ENCODE assay signal across 1 cellular context in the genomic region with DNA sequence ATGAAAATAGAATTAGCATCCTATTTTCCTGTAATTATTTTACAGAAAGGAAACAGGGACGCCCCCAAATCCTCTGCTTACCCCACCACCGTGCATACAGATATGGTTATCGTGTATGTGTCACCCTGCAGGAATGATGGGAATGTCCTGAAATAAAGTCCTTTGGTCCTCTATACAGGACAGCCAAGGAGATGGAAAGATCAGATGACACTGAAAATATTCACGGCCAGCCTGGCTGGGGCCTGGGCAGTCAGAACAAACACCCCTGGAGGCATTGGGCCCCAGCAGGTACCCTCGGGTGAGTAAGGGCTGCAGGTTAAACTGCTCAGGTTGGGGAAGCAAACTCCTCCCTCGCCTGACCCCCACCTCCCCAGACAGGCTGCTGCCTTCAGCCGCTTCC.
TF ChIP-seq lines count a peak whose summit lies in the region.

No MANE protein-coding gene starts in this region.

TF ChIP-seq in GM23338, 12 proteins besides CTCF, POLR2A, EP300 and RAD21 (continued from another document):
- TF ChIP-seq, protein P1, sequence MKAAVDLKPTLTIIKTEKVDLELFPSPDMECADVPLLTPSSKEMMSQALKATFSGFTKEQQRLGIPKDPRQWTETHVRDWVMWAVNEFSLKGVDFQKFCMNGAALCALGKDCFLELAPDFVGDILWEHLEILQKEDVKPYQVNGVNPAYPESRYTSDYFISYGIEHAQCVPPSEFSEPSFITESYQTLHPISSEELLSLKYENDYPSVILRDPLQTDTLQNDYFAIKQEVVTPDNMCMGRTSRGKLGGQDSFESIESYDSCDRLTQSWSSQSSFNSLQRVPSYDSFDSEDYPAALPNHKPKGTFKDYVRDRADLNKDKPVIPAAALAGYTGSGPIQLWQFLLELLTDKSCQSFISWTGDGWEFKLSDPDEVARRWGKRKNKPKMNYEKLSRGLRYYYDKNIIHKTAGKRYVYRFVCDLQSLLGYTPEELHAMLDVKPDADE (IDR thresholded peaks at IDR 0.05) = no peak
- TF ChIP-seq CREB1 (CRISPR knock-in tag; IDR thresholded peaks at IDR 0.05; ENCODE audit: low read depth) = no peak
- TF ChIP-seq ZNF331 (CRISPR knock-in tag; IDR thresholded peaks at IDR 0.05; ENCODE audit: low read depth) = no peak
- TF ChIP-seq POLR2AphosphoS5 (IDR thresholded peaks at IDR 0.05; ENCODE audit: low read depth) = no peak
- no peak for TF ChIP-seq EZH2 (IDR thresholded peaks at IDR 0.05; ENCODE audit: low read depth, unreplicated experiment)
- no peak for TF ChIP-seq JUNB (IDR thresholded peaks at IDR 0.05; ENCODE audit: unreplicated experiment)
- TF ChIP-seq ZNF114 (CRISPR knock-in tag; IDR thresholded peaks at IDR 0.05) = no peak
- TF ChIP-seq NANOG (IDR thresholded peaks at IDR 0.05; ENCODE audit: borderline replicate concordance) = no peak
- TF ChIP-seq STAT1 (IDR thresholded peaks at IDR 0.05; ENCODE audit: unreplicated experiment) = no peak
- no peak for TF ChIP-seq EZH2phosphoT487 (IDR thresholded peaks at IDR 0.05; ENCODE audit: unreplicated experiment)
- TF ChIP-seq, protein P2, sequence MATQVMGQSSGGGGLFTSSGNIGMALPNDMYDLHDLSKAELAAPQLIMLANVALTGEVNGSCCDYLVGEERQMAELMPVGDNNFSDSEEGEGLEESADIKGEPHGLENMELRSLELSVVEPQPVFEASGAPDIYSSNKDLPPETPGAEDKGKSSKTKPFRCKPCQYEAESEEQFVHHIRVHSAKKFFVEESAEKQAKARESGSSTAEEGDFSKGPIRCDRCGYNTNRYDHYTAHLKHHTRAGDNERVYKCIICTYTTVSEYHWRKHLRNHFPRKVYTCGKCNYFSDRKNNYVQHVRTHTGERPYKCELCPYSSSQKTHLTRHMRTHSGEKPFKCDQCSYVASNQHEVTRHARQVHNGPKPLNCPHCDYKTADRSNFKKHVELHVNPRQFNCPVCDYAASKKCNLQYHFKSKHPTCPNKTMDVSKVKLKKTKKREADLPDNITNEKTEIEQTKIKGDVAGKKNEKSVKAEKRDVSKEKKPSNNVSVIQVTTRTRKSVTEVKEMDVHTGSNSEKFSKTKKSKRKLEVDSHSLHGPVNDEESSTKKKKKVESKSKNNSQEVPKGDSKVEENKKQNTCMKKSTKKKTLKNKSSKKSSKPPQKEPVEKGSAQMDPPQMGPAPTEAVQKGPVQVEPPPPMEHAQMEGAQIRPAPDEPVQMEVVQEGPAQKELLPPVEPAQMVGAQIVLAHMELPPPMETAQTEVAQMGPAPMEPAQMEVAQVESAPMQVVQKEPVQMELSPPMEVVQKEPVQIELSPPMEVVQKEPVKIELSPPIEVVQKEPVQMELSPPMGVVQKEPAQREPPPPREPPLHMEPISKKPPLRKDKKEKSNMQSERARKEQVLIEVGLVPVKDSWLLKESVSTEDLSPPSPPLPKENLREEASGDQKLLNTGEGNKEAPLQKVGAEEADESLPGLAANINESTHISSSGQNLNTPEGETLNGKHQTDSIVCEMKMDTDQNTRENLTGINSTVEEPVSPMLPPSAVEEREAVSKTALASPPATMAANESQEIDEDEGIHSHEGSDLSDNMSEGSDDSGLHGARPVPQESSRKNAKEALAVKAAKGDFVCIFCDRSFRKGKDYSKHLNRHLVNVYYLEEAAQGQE (IDR thresholded peaks at IDR 0.05; ENCODE audit: unreplicated experiment) = no peak
